ENCODE assay signal across 27 cellular contexts in genomic region chr5:56977034-56977433, GRCh38.
"Had no signal": no experiment of that assay in that cellular context is flagged by ENCODE, and none has a peak within 500 bp of the region (broad histone marks: within the 10 kb centered on the region; RNA-seq: fewer than 3 reads in every experiment).

No MANE protein-coding gene starts in this region.

- H3K4me1 ChIP-seq: pancreas, prostate gland, right lobe of liver, sigmoid colon, suprapubic skin, testis, tibial artery, vagina had no signal

- H3K36me3 Mint-ChIP-seq: naive thymus-derived CD8-positive, alpha-beta T cell; natural killer cell treated with Interleukin-12 subunit alpha and Interleukin-12 subunit beta and Interleukin-15 and Interleukin-18, amount 100 ng/mL, for 72 hours; stimulated activated memory B cell treated with anti-CD40 and anti-IgM and Interleukin-4, amounts not matched to agents 10 μg/mL and 1 μg/mL and 100 μg/mL, for 72 hours; type B pancreatic cell had no signal

- H3K4me3 ChIP-seq: pancreas, prostate gland, right lobe of liver, sigmoid colon, suprapubic skin, testis, tibial artery, transverse colon, vagina had no signal

- H3K36me3 ChIP-seq: neutrophil, pancreas, prostate gland, right lobe of liver, sigmoid colon, suprapubic skin, tibial artery, transverse colon, vagina had no signal

- H3K4me1 Mint-ChIP-seq: naive thymus-derived CD8-positive, alpha-beta T cell; stimulated activated memory B cell treated with anti-CD40 and anti-IgM and Interleukin-4, amounts not matched to agents 10 μg/mL and 1 μg/mL and 100 μg/mL, for 72 hours; stimulated activated naive CD8-positive, alpha-beta T cell treated with anti-CD3 and anti-CD28 coated beads, Interleukin-15, amount 100 ng/mL, for 72 hours had no signal

- H3K9me3 ChIP-seq: neutrophil, pancreas, prostate gland, right lobe of liver, sigmoid colon, suprapubic skin, testis, tibial artery, transverse colon, vagina had no signal

- H3K27ac Mint-ChIP-seq: naive thymus-derived CD8-positive, alpha-beta T cell; natural killer cell treated with Interleukin-12 subunit alpha and Interleukin-12 subunit beta and Interleukin-15 and Interleukin-18, amount 100 ng/mL, for 72 hours; nephron progenitor cell; stimulated activated memory B cell treated with anti-CD40 and anti-IgM and Interleukin-4, amounts not matched to agents 10 μg/mL and 1 μg/mL and 100 μg/mL, for 72 hours; stimulated activated naive CD8-positive, alpha-beta T cell treated with anti-CD3 and anti-CD28 coated beads, Interleukin-15, amount 100 ng/mL, for 72 hours; type B pancreatic cell had no signal

- H3K4me3 Mint-ChIP-seq: naive thymus-derived CD8-positive, alpha-beta T cell; natural killer cell treated with Interleukin-12 subunit alpha and Interleukin-12 subunit beta and Interleukin-15 and Interleukin-18, amount 100 ng/mL, for 72 hours; nephron progenitor cell; neural crest cell; stimulated activated memory B cell treated with anti-CD40 and anti-IgM and Interleukin-4, amounts not matched to agents 10 μg/mL and 1 μg/mL and 100 μg/mL, for 72 hours; stimulated activated naive CD8-positive, alpha-beta T cell treated with anti-CD3 and anti-CD28 coated beads, Interleukin-15, amount 100 ng/mL, for 72 hours; type B pancreatic cell had no signal

- H3K9me3 Mint-ChIP-seq: natural killer cell treated with Interleukin-12 subunit alpha and Interleukin-12 subunit beta and Interleukin-15 and Interleukin-18, amount 100 ng/mL, for 72 hours; neural crest cell; stimulated activated memory B cell treated with anti-CD40 and anti-IgM and Interleukin-4, amounts not matched to agents 10 μg/mL and 1 μg/mL and 100 μg/mL, for 72 hours; stimulated activated naive CD8-positive, alpha-beta T cell treated with anti-CD3 and anti-CD28 coated beads, Interleukin-15, amount 100 ng/mL, for 72 hours; type B pancreatic cell had no signal

- H3K27ac ChIP-seq: neutrophil, pancreas, prostate gland, right lobe of liver, sigmoid colon, suprapubic skin, testis, tibial artery, transverse colon, vagina had no signal

- H3K27me3 ChIP-seq: neutrophil, right lobe of liver, sigmoid colon, testis, transverse colon, vagina had no signal

- DNase-seq: naive thymus-derived CD8-positive, alpha-beta T cell; nephron progenitor cell; nucleus accumbens; pancreas; right cardiac atrium; right lobe of liver; sigmoid colon; stimulated activated CD4-positive, alpha-beta T cell treated with anti-CD3 and anti-CD28 coated beads, Interleukin-15, amount 100 ng/mL, for 24 hours; stimulated activated CD4-positive, alpha-beta T cell treated with anti-CD3 and anti-CD28 coated beads, Interleukin-2, amount 100 ng/mL, for 24 hours; stimulated activated CD4-positive, alpha-beta T cell treated with anti-CD3 and anti-CD28 coated beads, Interleukin-2, amount 100 ng/mL, for 48 hours; stimulated activated CD4-positive, alpha-beta T cell treated with anti-CD3 and anti-CD28 coated beads, Interleukin-4, amount 100 ng/mL, for 24 hours; stimulated activated CD8-positive, alpha-beta memory T cell treated with anti-CD3 and anti-CD28 coated beads, Interleukin-4, amount 100 ng/mL, for 48 hours; stimulated activated naive CD4-positive, alpha-beta T cell; stimulated activated naive CD8-positive, alpha-beta T cell treated with anti-CD3 and anti-CD28 coated beads, Interleukin-15, amount 100 ng/mL, for 72 hours; stimulated activated naive CD8-positive, alpha-beta T cell treated with anti-CD3 and anti-CD28 coated beads, Interleukin-15, Interleukin-2, amounts not matched to agents 100 U/mL and 50 U/mL, for 24 hours; substantia nigra; testis; tibial artery; transverse colon had no signal

- ATAC-seq: naive thymus-derived CD8-positive, alpha-beta T cell; natural killer cell treated with Interleukin-12 subunit alpha and Interleukin-12 subunit beta and Interleukin-15 and Interleukin-18, amount 100 ng/mL, for 72 hours; pancreas; right cardiac atrium; right lobe of liver; stimulated activated memory B cell treated with anti-CD40 and anti-IgM and Interleukin-4, amounts not matched to agents 10 μg/mL and 1 μg/mL and 100 μg/mL, for 72 hours; stimulated activated naive CD8-positive, alpha-beta T cell treated with anti-CD3 and anti-CD28 coated beads, Interleukin-15, amount 100 ng/mL, for 72 hours; stimulated activated naive CD8-positive, alpha-beta T cell treated with anti-CD3 and anti-CD28 coated beads, Interleukin-15, Interleukin-2, amounts not matched to agents 100 U/mL and 50 U/mL, for 24 hours had no signal
